Comparison of ENCODE assay signal across 9 cellular contexts in the genomic region with DNA sequence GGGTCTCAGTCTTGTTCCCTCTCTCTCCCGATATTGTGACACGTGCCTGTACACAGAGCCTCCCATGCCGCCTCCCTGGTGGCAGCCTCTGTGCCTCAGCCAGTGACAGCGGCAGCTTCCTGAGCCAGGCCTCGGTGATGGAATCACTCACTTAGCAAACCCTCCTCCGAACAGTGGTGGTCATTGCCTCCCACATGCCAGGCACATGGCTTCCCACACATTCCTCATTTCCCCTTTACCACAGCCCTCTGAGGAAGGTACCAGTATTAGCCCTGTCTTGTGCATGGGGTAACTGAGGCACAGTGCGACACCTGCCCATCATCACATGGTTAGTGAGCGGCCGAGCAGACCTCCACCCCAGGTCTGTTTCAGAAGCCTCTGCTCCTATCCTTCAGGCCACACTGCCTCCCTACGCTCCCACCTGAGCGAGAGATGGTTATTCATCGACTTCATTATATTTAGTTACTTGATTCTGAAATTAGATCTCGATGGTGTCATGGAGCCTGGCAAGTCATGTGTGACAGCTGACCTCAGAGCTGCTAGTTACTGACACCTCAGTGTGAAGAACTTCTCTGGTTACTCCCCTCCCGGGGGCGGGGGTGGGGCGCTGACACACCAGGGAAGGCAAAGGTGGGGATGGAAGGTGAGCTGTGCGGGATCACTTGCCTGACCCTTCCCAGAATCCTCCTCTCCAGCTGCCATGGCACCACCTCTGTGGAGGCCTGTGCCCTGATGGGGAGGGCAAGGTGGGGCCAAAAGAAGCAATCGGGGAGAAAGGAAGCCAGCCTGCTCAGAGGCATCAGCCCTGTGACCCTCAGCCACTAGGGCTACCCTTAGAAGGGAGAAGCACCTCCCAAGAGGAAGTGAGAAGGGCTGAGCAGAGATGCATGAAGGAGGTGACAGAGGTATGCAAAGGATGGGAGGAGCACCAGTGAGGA. TPM values are rescaled to one million over a fixed set of nuclear protein-coding genes. Genes with fewer than 3 reads are reported as not detected.
DNase-seq lines count a peak whose midpoint lies in the region; ATAC-seq, FAIRE-seq and TF ChIP-seq lines count a peak whose summit lies in the region.
"Had no signal": no experiment of that assay in that cellular context is flagged by ENCODE, and none has a peak within 500 bp of the region (broad histone marks: within the 10 kb centered on the region; RNA-seq: fewer than 3 reads in every experiment).

No MANE protein-coding gene starts in this region.

- ATAC-seq in GM19455 (IDR thresholded peaks at IDR 0.05; ENCODE audit: unreplicated experiment) (peak; percentile 53), HG03354 (IDR thresholded peaks at IDR 0.05; ENCODE audit: poor library complexity, severe bottlenecking, unreplicated experiment) (peak; percentile 75), HG03045 (IDR thresholded peaks at IDR 0.05; ENCODE audit: unreplicated experiment) (no peak)
- ATAC-seq: left ventricle myocardium superior had no signal

- peak; percentile 69 for DNase-seq in epithelial cell of proximal tubule (ENCODE audit: low read depth)
- DNase-seq in NOMO-1 treated with dmso at 0.1 percent for 144 hours (lab: John Stamatoyannopoulos, UW; ENCODE audit: unreplicated experiment): no peak
- DNase-seq in urothelium cell line (ENCODE audit: low spot score): no peak
- DNase-seq in stimulated activated CD4-positive, alpha-beta T cell treated with anti-CD3 and anti-CD28 coated beads, Interleukin-4, amount 100 ng/mL, for 4 hours: no peak
- DNase-seq: left ventricle myocardium superior had no signal

- TF ChIP-seq CTCF in GM12873 (IDR thresholded peaks at IDR 0.05; ENCODE audit: insufficient read depth, low read depth, low read length, missing control alignments) (peak; percentile 36), epithelial cell of proximal tubule (conservative IDR thresholded peaks at IDR 0.05; ENCODE audit: low read depth, low read length) (no peak)

- no peak for FAIRE-seq in urothelium cell line (lab: Jason Lieb, UNC)

- no peak overlapping the region for H3K4me3 ChIP-seq in epithelial cell of proximal tubule (ENCODE audit: low read depth, low read length)

RNA-seq across cellular contexts. Expression of a gene that starts 17.9 kb away (rescaled TPM):
- 0.58 and 1.2 TPM in 2 replicates for total RNA-seq in epithelial cell of proximal tubule
